Comparison of ENCODE assay signal across 15 cellular contexts in the genomic region with DNA sequence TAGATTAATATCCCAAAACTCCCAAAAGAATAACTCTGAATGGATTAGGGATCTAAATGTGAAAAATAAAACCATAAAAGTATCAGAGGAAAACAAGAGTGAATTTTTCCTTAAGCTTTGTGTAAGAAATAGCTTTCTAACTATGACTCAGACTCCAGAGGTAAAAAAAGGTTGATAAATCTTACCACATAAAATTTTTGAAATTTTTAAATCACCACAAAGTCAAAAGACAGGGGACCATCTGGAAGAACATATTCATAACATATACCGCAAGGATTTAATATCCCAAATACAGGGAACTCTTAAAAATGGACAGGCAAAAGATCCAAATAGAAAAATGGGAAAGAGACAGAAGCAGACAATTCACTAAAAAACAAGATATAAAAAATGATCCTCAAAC.
DNase-seq lines count a peak whose midpoint lies in the region; FAIRE-seq and TF ChIP-seq lines count a peak whose summit lies in the region.
"Had no signal": no experiment of that assay in that cellular context is flagged by ENCODE, and none has a peak within 500 bp of the region (broad histone marks: within the 10 kb centered on the region; RNA-seq: fewer than 3 reads in every experiment).

No MANE protein-coding gene starts in this region.

- H3K27me3 Mint-ChIP-seq in osteocyte (ENCODE audit: unreplicated experiment): no peaks in the 10 kb centered on the region

- peaks cover 5% of the 10 kb centered on the region for H3K9me3 Mint-ChIP-seq in osteocyte (ENCODE audit: unreplicated experiment)

- H3K4me3 Mint-ChIP-seq in osteocyte (ENCODE audit: unreplicated experiment): peak overlapping the region; percentile 53
- H3K4me3 Mint-ChIP-seq: immature natural killer cell had no signal

- H3K4me1 Mint-ChIP-seq in osteocyte (ENCODE audit: unreplicated experiment): peaks cover 65% of the 10 kb centered on the region
- H3K4me1 Mint-ChIP-seq: immature natural killer cell had no signal

- DNase-seq in EH (ENCODE audit: low read depth): peak; percentile 81
- DNase-seq in RCC 7860 (ENCODE audit: low spot score): peak; percentile 65
- no peak for DNase-seq in osteocyte (ENCODE audit: extremely low spot score, unreplicated experiment)
- DNase-seq in GDM1 (lab: John Stamatoyannopoulos, UW): no peak
- no peak for DNase-seq in activated effector memory CD4-positive, alpha-beta T cell treated with Interleukin-2 at 50 U/mL for 16 hours
- DNase-seq in NCI-H526 (lab: John Stamatoyannopoulos, UW): no peak
- DNase-seq in ureter (ENCODE audit: low spot score): no peak
- DNase-seq: activated CD4-positive, alpha-beta T cell treated with anti-CD3 and anti-CD28 coated beads, Interleukin-2, amount 50 U/mL, for 48 hours; aorta; DMS79; gastrocnemius medialis; immature natural killer cell; spleen had no signal

- TF ChIP-seq CTCF in osteocyte (IDR thresholded peaks at IDR 0.05): no peak

- H3K36me3 Mint-ChIP-seq in osteocyte (ENCODE audit: unreplicated experiment): peaks cover 31% of the 10 kb centered on the region
- H3K36me3 Mint-ChIP-seq: immature natural killer cell had no signal

- FAIRE-seq in RCC 7860 (lab: Jason Lieb, UNC): peak; percentile 96
- FAIRE-seq in endometrium (lab: Jason Lieb, UNC): peak; percentile 26
- FAIRE-seq: GM12891 had no signal

- H3K27ac Mint-ChIP-seq in osteocyte (ENCODE audit: unreplicated experiment): peak overlapping the region; percentile 90
- H3K27ac Mint-ChIP-seq: immature natural killer cell had no signal

Comparison
In these comparisons a context has a peak if more than half of its experiments do, and no peak if none do; other contexts are left out.
1. DNase-seq: peak in EH (single experiment) and RCC 7860 (single experiment); none in osteocyte (single experiment), GDM1 (single experiment), activated effector memory CD4-positive, alpha-beta T cell treated with Interleukin-2 at 50 U/mL for 16 hours (single experiment), NCI-H526 (0 of 2) and ureter (single experiment).